16 cellular contexts compared by ENCODE assay signal in genomic region chr7:46357290-46357689, GRCh38.
"Had no signal": no experiment of that assay in that cellular context is flagged by ENCODE, and none has a peak within 500 bp of the region (broad histone marks: within the 10 kb centered on the region; RNA-seq: fewer than 3 reads in every experiment).

No MANE protein-coding gene starts in this region.

- H3K36me3 ChIP-seq: adrenal gland, cardiac muscle cell, lower lobe of right lung, pancreas had no signal

- H3K4me3 ChIP-seq: adrenal gland, cardiac muscle cell, lower lobe of right lung, pancreas had no signal

- DNase-seq: activated CD4-positive, alpha-beta T cell treated with anti-CD3 and anti-CD28 coated beads, Interleukin-2, amount 10 ng/mL, durations not matched to agents 24 days and 14 days; activated CD4-positive, CD25-positive, alpha-beta regulatory T cell; activated CD8-positive, alpha-beta memory T cell treated with anti-CD3 and anti-CD28 coated beads, Interleukin-2, amount 50 U/mL, for 4 hours; activated CD8-positive, alpha-beta T cell treated with anti-CD3 and anti-CD28 coated beads, Interleukin-2, amount 10 ng/mL, durations not matched to agents 7 days and 5 days; activated effector memory CD4-positive, alpha-beta T cell treated with anti-CD3 and anti-CD28 coated beads, Interleukin-2, amount 50 U/mL, for 16 hours; activated T-cell treated with anti-CD3 and anti-CD28 coated beads, Interleukin-2, amount 50 U/mL, for 48 hours; adrenal gland; foreskin melanocyte; head of caudate nucleus; left cardiac atrium; lower lobe of right lung; pancreas; stimulated activated naive CD8-positive, alpha-beta T cell treated with anti-CD3 and anti-CD28 coated beads, Interleukin-15, Interleukin-2, amounts not matched to agents 100 U/mL and 50 U/mL, for 24 hours had no signal

- H3K27ac ChIP-seq: adrenal gland, cardiac muscle cell, epithelial cell of prostate, lower lobe of right lung, pancreas had no signal

- H3K9me3 ChIP-seq: adrenal gland, lower lobe of right lung, pancreas had no signal

- H3K4me1 ChIP-seq: adrenal gland, lower lobe of right lung, pancreas had no signal

- H3K27me3 ChIP-seq: adrenal gland, cardiac muscle cell, pancreas had no signal

- ATAC-seq: activated CD8-positive, alpha-beta T cell treated with anti-CD3 and anti-CD28 coated beads, Interleukin-2, amount 10 ng/mL, durations not matched to agents 7 days and 5 days; left cardiac atrium; lower lobe of right lung; sciatic nerve; stimulated activated naive CD8-positive, alpha-beta T cell treated with anti-CD3 and anti-CD28 coated beads, Interleukin-15, Interleukin-2, amounts not matched to agents 100 U/mL and 50 U/mL, for 24 hours had no signal
